8 cellular contexts compared by ENCODE assay signal in the genomic region with DNA sequence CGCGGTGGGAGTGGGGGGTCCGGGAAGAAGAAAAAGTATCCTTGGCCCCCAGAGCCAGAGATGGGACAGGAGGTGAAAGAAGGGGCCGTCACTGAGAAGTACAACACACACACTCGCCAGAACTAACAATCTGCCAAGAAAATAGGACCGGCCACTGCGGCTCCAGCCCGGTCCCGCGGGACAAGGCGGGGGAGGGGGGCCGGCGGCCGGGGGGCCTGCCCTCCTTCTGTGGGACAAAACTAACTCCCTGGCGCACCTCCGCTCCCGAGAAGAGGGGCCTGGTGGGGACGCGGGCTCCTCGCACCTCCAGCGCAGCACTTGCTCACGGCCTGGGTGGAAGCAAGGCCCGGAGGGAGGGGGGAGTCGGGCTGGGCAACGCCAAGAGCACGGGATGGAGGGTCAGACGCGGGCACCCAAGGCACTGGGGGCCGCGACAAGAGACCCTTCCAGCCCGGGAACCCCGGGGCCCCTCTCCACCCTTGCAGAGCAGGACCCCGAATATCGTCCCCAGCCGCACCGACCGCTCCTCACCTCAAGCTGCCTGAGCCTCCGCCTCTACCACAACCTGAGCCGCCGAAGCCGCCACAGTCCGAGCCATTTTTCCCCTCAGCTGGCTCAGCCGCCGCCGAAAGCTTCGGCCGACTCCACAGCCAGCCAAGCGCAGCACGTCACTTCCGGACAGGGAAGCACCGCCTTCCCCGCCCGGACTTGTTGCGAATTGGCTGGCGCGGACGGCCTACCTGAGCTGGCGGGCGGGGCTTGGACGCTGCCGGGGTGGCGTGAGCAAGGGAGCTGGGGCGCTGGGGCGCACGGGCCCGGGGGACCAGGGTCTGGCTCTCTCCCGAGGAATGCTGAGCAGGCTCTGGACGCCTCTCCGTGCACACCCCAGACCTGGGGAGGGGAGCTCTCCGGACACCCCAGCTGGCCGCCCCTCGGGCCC. TPM values are rescaled to one million over a fixed set of nuclear protein-coding genes. Genes with fewer than 3 reads are reported as not detected.
DNase-seq lines count a peak whose midpoint lies in the region; ATAC-seq and TF ChIP-seq lines count a peak whose summit lies in the region.

A gene with protein sequence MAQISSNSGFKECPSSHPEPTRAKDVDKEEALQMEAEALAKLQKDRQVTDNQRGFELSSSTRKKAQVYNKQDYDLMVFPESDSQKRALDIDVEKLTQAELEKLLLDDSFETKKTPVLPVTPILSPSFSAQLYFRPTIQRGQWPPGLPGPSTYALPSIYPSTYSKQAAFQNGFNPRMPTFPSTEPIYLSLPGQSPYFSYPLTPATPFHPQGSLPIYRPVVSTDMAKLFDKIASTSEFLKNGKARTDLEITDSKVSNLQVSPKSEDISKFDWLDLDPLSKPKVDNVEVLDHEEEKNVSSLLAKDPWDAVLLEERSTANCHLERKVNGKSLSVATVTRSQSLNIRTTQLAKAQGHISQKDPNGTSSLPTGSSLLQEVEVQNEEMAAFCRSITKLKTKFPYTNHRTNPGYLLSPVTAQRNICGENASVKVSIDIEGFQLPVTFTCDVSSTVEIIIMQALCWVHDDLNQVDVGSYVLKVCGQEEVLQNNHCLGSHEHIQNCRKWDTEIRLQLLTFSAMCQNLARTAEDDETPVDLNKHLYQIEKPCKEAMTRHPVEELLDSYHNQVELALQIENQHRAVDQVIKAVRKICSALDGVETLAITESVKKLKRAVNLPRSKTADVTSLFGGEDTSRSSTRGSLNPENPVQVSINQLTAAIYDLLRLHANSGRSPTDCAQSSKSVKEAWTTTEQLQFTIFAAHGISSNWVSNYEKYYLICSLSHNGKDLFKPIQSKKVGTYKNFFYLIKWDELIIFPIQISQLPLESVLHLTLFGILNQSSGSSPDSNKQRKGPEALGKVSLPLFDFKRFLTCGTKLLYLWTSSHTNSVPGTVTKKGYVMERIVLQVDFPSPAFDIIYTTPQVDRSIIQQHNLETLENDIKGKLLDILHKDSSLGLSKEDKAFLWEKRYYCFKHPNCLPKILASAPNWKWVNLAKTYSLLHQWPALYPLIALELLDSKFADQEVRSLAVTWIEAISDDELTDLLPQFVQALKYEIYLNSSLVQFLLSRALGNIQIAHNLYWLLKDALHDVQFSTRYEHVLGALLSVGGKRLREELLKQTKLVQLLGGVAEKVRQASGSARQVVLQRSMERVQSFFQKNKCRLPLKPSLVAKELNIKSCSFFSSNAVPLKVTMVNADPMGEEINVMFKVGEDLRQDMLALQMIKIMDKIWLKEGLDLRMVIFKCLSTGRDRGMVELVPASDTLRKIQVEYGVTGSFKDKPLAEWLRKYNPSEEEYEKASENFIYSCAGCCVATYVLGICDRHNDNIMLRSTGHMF (N-terminal part only) (minus strand): TSS at position 670 of the 940 bp plus-strand sequence. CDS start 38,245 bp downstream, outside the sequence.

- H3K27me3 ChIP-seq in osteoblast (ENCODE audit: insufficient read depth, low read length) (no peaks in the 10 kb centered on the region), testis (no peaks in the 10 kb centered on the region)

- DNase-seq in GM12864 (ENCODE audit: low read depth): peak; percentile 79
- peak; percentile 95 for DNase-seq in NCI-H1105 treated with DMSO at 0.1 percent for 48 hours (lab: John Stamatoyannopoulos, UW)
- peak; percentile 90 for DNase-seq in SKM-1 treated with dmso at 0.1 percent for 144 hours (lab: John Stamatoyannopoulos, UW; ENCODE audit: unreplicated experiment)
- peak; percentile 91 for DNase-seq in glomerular visceral epithelial cell (ENCODE audit: extremely low spot score)
- DNase-seq in osteoblast (ENCODE audit: insufficient read length, low spot score, missing footprints): peak; percentile 96
- DNase-seq in testis: peak; percentile 99

- intact Hi-C loops in testis (cut with DNase I; ENCODE audit: low total_unique reads): no loop called here

- TF ChIP-seq CTCF in GM12864 (IDR thresholded peaks at IDR 0.05; ENCODE audit: low read depth, low read length, missing control alignments) (no peak), osteoblast (IDR thresholded peaks at IDR 0.05; ENCODE audit: extremely low read depth, low read depth, low read length) (no peak), testis (IDR thresholded peaks at IDR 0.05) (no peak)

- H3K4me1 ChIP-seq in osteoblast (ENCODE audit: insufficient read depth, low read length) (peaks cover 23% of the 10 kb centered on the region), testis (peaks cover 21% of the 10 kb centered on the region)

- H3K36me3 ChIP-seq in osteoblast (ENCODE audit: insufficient read depth, low read length): no peaks in the 10 kb centered on the region
- no peaks in the 10 kb centered on the region for H3K36me3 ChIP-seq in testis (ENCODE audit: low read depth, missing control alignments)

- H3K27ac Mint-ChIP-seq in activated naive CD8-positive, alpha-beta T cell: peak within 1 kb of the TSS; percentile 94

- peaks cover 6% of the 10 kb centered on the region for H3K36me3 Mint-ChIP-seq in activated naive CD8-positive, alpha-beta T cell

- peak within 1 kb of the TSS; percentile 98 for H3K4me3 Mint-ChIP-seq in activated naive CD8-positive, alpha-beta T cell

- H2AFZ ChIP-seq in osteoblast (ENCODE audit: low read length): peak within 1 kb of the TSS; percentile 96

- peaks cover 51% of the 10 kb centered on the region for H3K79me2 ChIP-seq in osteoblast (ENCODE audit: insufficient read depth, low read length)

- ATAC-seq in HG02678 (IDR thresholded peaks at IDR 0.05; ENCODE audit: unreplicated experiment): peak; percentile 98

- H3K9me3 ChIP-seq in osteoblast (ENCODE audit: low read depth, low read length) (no peaks in the 10 kb centered on the region), testis (no peaks in the 10 kb centered on the region)

- H4K20me1 ChIP-seq in osteoblast (ENCODE audit: insufficient read depth, low read length): peaks cover 19% of the 10 kb centered on the region

- WGBS in testis, 2 donors: 1% methylated on average over 36 to 62 of the region's 72 CpGs

- H3K4me2 ChIP-seq in osteoblast (ENCODE audit: insufficient read depth, low read length): peak within 1 kb of the TSS; percentile 90

- H3K27ac ChIP-seq in osteoblast (ENCODE audit: low read depth, low read length): peak within 1 kb of the TSS; percentile 94
- peak within 1 kb of the TSS; percentile 93 to 97 for H3K27ac ChIP-seq in testis

- TF ChIP-seq POLR2A in testis (IDR thresholded peaks at IDR 0.05): peak; percentile 96

- no peaks in the 10 kb centered on the region for H3K27me3 Mint-ChIP-seq in activated naive CD8-positive, alpha-beta T cell

- no peaks in the 10 kb centered on the region for H3K9me3 Mint-ChIP-seq in activated naive CD8-positive, alpha-beta T cell (ENCODE audit: low read depth)

- peaks cover 41% of the 10 kb centered on the region for H3K4me1 Mint-ChIP-seq in activated naive CD8-positive, alpha-beta T cell (ENCODE audit: low read depth)

- H3K4me3 ChIP-seq in GM12864 (ENCODE audit: low read depth, low read length): peak within 1 kb of the TSS; percentile 91
- H3K4me3 ChIP-seq in osteoblast (ENCODE audit: insufficient read depth, low read length): peak within 1 kb of the TSS; percentile 96
- H3K4me3 ChIP-seq in testis: peak within 1 kb of the TSS; percentile 80 to 91

RNA-seq across cellular contexts. Expression of the gene that starts here (rescaled TPM):
- total RNA-seq in osteoblast: 72.5 and 73.1 TPM in 2 replicates
- 100 to 1,000 TPM; 116 to 125 TPM for total RNA-seq in testis
- 31.5 TPM for polyA plus RNA-seq in testis (ENCODE audit: insufficient read depth, low read depth, low replicate concordance)

Comparison
In these comparisons a context has a peak if more than half of its experiments do, and no peak if none do; other contexts are left out.
1. Peak in every context shown above with its lines: DNase-seq, ATAC-seq, H3K4me3 ChIP-seq and H3K27ac ChIP-seq.